22 cellular contexts compared by ENCODE assay signal in the genomic region with DNA sequence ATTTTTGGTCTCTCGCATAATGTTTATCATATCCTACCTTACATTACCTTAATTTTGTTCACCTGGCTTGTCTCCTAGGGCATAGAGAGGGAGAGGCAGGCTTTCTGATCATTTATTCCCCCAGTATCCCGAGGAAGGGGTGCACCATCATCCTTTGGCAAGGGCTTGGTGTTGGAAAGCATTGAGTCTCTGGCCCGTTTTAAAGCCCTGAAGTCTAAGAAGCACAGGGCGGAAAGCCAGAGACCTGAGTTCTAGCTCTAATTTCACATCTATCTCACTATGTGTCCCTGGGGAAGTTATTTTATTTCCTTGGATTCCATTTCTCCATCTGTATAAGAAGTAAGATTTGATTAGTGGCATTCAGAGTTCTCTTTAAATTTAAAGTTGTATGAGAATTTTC. TPM values are rescaled to one million over a fixed set of nuclear protein-coding genes. Genes with fewer than 3 reads are reported as not detected.
DNase-seq lines count a peak whose midpoint lies in the region; ATAC-seq, FAIRE-seq and TF ChIP-seq lines count a peak whose summit lies in the region.
"Had no signal": no experiment of that assay in that cellular context is flagged by ENCODE, and none has a peak within 500 bp of the region (broad histone marks: within the 10 kb centered on the region; RNA-seq: fewer than 3 reads in every experiment).

No MANE protein-coding gene starts in this region.

- WGBS in esophagus muscularis mucosa: 60% methylated on average over 4 of the region's 4 CpGs
- WGBS in aorta, 2 donors: 29 to 39% methylated on average over 4 of the region's 4 CpGs

- no peaks in the 10 kb centered on the region for H3K9me3 ChIP-seq in esophagus muscularis mucosa
- no peaks in the 10 kb centered on the region for H3K9me3 ChIP-seq in aorta (ENCODE audit: control insufficient read depth, low read length)
- H3K9me3 ChIP-seq: BE2C had no signal

- H3K4me1 ChIP-seq in esophagus muscularis mucosa (no peaks in the 10 kb centered on the region), aorta (ENCODE audit: control insufficient read depth in 1 of 2, insufficient read depth in 2 of 2, low read length in 2 of 2) (no peaks in the 10 kb centered on the region)
- H3K4me1 ChIP-seq: BE2C had no signal

- no peak for TF ChIP-seq EP300 in esophagus muscularis mucosa (IDR thresholded peaks at IDR 0.05)

- H3K36me3 Mint-ChIP-seq in nephron (ENCODE audit: low read depth): no peaks in the 10 kb centered on the region

- H3K36me3 ChIP-seq in esophagus muscularis mucosa: no peaks in the 10 kb centered on the region
- no peaks in the 10 kb centered on the region for H3K36me3 ChIP-seq in aorta (ENCODE audit: control insufficient read depth in 1 of 2, insufficient read depth in 2 of 2, low read length in 1 of 2)
- H3K36me3 ChIP-seq: BE2C had no signal

- no peaks in the 10 kb centered on the region for H3K27me3 Mint-ChIP-seq in nephron (ENCODE audit: low read depth)

- ATAC-seq in left cardiac atrium: peak; percentile 34 to 37
- peak; percentile 68 for ATAC-seq in aorta (ENCODE audit: low FRiP score)
- ATAC-seq in GM21423 (IDR thresholded peaks at IDR 0.05; ENCODE audit: unreplicated experiment): no peak
- ATAC-seq: GM23338 had no signal

- H3K27ac ChIP-seq in esophagus muscularis mucosa (replicated peaks in 1 of 4) (no peak overlapping the region), aorta (ENCODE audit: low read depth in 1 of 2, low read length in 2 of 2) (no peak overlapping the region)

- H3K27me3 ChIP-seq in esophagus muscularis mucosa: no peaks in the 10 kb centered on the region
- no peaks in the 10 kb centered on the region for H3K27me3 ChIP-seq in aorta (ENCODE audit: control insufficient read depth in 1 of 2, insufficient read depth in 2 of 2, low read length in 1 of 2)

- H3K4me1 Mint-ChIP-seq in nephron: peaks cover 9% of the 10 kb centered on the region
- H3K4me1 Mint-ChIP-seq: CD4-positive, CD25-positive, alpha-beta regulatory T cell; CD8-positive, alpha-beta memory T cell; GM23338 had no signal

- TF ChIP-seq CTCF in esophagus muscularis mucosa (IDR thresholded peaks at IDR 0.05) (no peak), nephron (IDR thresholded peaks at IDR 0.05; ENCODE audit: unreplicated experiment in 3 of 3) (no peak), D721Med (IDR thresholded peaks at IDR 0.05; ENCODE audit: insufficient read depth, missing control alignments) (no peak)

- intact Hi-C loops in esophagus muscularis mucosa (cut with DNase I): no loop called here
- intact Hi-C loops in left cardiac atrium (cut with DNase I): no loop called here
- intact Hi-C loops in aorta (cut with DNase I): no loop called here

- no peak for FAIRE-seq in D721Med (lab: Jason Lieb, UNC)
- FAIRE-seq: A204.1, G401.6, GM12892, GM18507, H54, HTR-8/SVneo had no signal

- H3K9me3 Mint-ChIP-seq in nephron: peaks cover 5% of the 10 kb centered on the region
- H3K9me3 Mint-ChIP-seq: CD8-positive, alpha-beta memory T cell; GM23338 had no signal

- no peak for TF ChIP-seq POLR2A in esophagus muscularis mucosa (IDR thresholded peaks at IDR 0.05; ENCODE audit: low read depth)

- H3K4me3 Mint-ChIP-seq in nephron: no peak overlapping the region
- H3K4me3 Mint-ChIP-seq: CD4-positive, CD25-positive, alpha-beta regulatory T cell; CD8-positive, alpha-beta memory T cell; GM23338 had no signal

- H3K27ac Mint-ChIP-seq in nephron: peak overlapping the region in 2 of 3 experiments; percentile 67 to 70
- H3K27ac Mint-ChIP-seq: GM23338 had no signal

- H3K4me3 ChIP-seq in esophagus muscularis mucosa: no peak overlapping the region
- no peak overlapping the region for H3K4me3 ChIP-seq in aorta (ENCODE audit: low read length in 2 of 2)
- H3K4me3 ChIP-seq: GM23338 had no signal

- DNase-seq in esophagus muscularis mucosa (ENCODE audit: extremely low spot score) (peak; percentile 89), left cardiac atrium (no peak), aorta (peak in 1 of 2 donors; percentile 52), D721Med (ENCODE audit: insufficient read length, low spot score) (no peak), GF-D8 (lab: John Stamatoyannopoulos, UW) (no peak)
- DNase-seq: ACHN; BE2C; C1 segment of cervical spinal cord; CD4-positive, CD25-positive, alpha-beta regulatory T cell; CD8-positive, alpha-beta memory T cell; COR-L47; HCEC 1CT; IMR-90 had no signal

RNA-seq across cellular contexts. Expression of a gene that starts 10.3 kb away (rescaled TPM):
- under 1 TPM; 0.17 to 0.99 (median 0.47) TPM for total RNA-seq in esophagus muscularis mucosa
- total RNA-seq in left cardiac atrium: not detected
- total RNA-seq in aorta: under 1 TPM in 1 of 2 donors, not detected in 1; 0.81 TPM
- polyA plus RNA-seq in aorta: not detected
- total RNA-seq: CD4-positive, CD25-positive, alpha-beta regulatory T cell; CD8-positive, alpha-beta memory T cell; GM23338; IMR-90 had no signal
- polyA plus RNA-seq: CD8-positive, alpha-beta memory T cell; IMR-90 had no signal

RNA-seq across cellular contexts. Expression of a gene that starts 39.8 kb away (rescaled TPM):
- total RNA-seq in esophagus muscularis mucosa (1 to 10 TPM; 2.7 to 3.7 (median 3.0) TPM), left cardiac atrium (1 to 10 TPM; 2.0 to 5.7 TPM), aorta (1 to 10 TPM; 2.2 to 7.0 TPM)
- polyA plus RNA-seq in aorta: 10 to 100 TPM in 1 of 2 donors, 1 to 10 TPM in 1; 3.6 to 10.3 TPM
